Comparison of ENCODE assay signal across 8 cellular contexts in genomic region chr7:151115121-151115835, GRCh38. TPM values are rescaled to one million over a fixed set of nuclear protein-coding genes. Genes with fewer than 3 reads are reported as not detected.
DNase-seq lines count a peak whose midpoint lies in the region; ATAC-seq and TF ChIP-seq lines count a peak whose summit lies in the region.

No MANE protein-coding gene starts in this region.

- POLR2A ChIA-PET in activated CD8-positive, alpha-beta T cell treated with anti-CD3 and anti-CD28 coated beads for 36 hours (lab: Charles Lee), result no interaction called here

- peak; percentile 69 for ATAC-seq in activated CD8-positive, alpha-beta T cell treated with anti-CD3 and anti-CD28 coated beads for 36 hours
- ATAC-seq in HG03280 (IDR thresholded peaks at IDR 0.05; ENCODE audit: unreplicated experiment), result no peak

- peaks cover 17% of the 10 kb centered on the region for H3K27me3 Mint-ChIP-seq in activated CD8-positive, alpha-beta T cell treated with anti-CD3 and anti-CD28 coated beads for 36 hours

- H3K27ac Mint-ChIP-seq in activated CD8-positive, alpha-beta T cell treated with anti-CD3 and anti-CD28 coated beads for 36 hours, result no peak overlapping the region

- in situ Hi-C loops in GM13976 (cut with MboI; ENCODE audit: low sequenced_read_pairs, unreplicated experiment), result no loop called here

- peak; percentile 71 for DNase-seq in GM13976 (ENCODE audit: low spot score)
- peak; percentile 48 for DNase-seq in activated CD8-positive, alpha-beta T cell treated with anti-CD3 and anti-CD28 coated beads for 36 hours
- peak; percentile 9 for DNase-seq in glomerular visceral epithelial cell (ENCODE audit: extremely low spot score)
- peak; percentile 12 to 36 for DNase-seq in stimulated activated CD4-positive, alpha-beta T cell treated with anti-CD3 and anti-CD28 coated beads, Interleukin-15, amount 100 ng/mL, for 1 hour (ENCODE audit: low read depth in 1 of 2, low spot score in 1 of 2)
- DNase-seq in DMS 273 treated with DMSO at 0.1 percent for 48 hours (lab: John Stamatoyannopoulos, UW), result no peak
- no peak for DNase-seq in middle frontal gyrus (ENCODE audit: extremely low spot score, low spot score)
- DNase-seq in NK-92 treated with Interleukin-12 subunit alpha and Interleukin-12 subunit beta, amount 100 ng/mL, for 24 hours (lab: John Stamatoyannopoulos, UW), result no peak

- intact Hi-C loops in activated CD8-positive, alpha-beta T cell treated with anti-CD3 and anti-CD28 coated beads for 36 hours (cut with micrococcal nuclease), result loop anchor here (10.0 kb wide), 1 partner anchor 190 kb away; no protein-coding TSS in a partner anchor

- CTCF ChIA-PET in activated CD8-positive, alpha-beta T cell treated with anti-CD3 and anti-CD28 coated beads for 36 hours (lab: Charles Lee), result interaction anchor here (0.6 to 4.9 kb wide), 10 partner anchors 9 to 345 kb away, joined by 3 to 38 read pairs (median 4); partner anchors contain the start of genes ABCB8 and TMUB1

- peak overlapping the region; percentile 58 for H3K4me3 Mint-ChIP-seq in activated CD8-positive, alpha-beta T cell treated with anti-CD3 and anti-CD28 coated beads for 36 hours

- peaks cover 11% of the 10 kb centered on the region for H3K4me1 Mint-ChIP-seq in activated CD8-positive, alpha-beta T cell treated with anti-CD3 and anti-CD28 coated beads for 36 hours (ENCODE audit: low read depth)

- TF ChIP-seq CTCF in GM13976 (IDR thresholded peaks at IDR 0.05; ENCODE audit: borderline replicate concordance, control extremely low read depth, extremely low read depth, insufficient read depth, missing control alignments), result no peak
- no peak for TF ChIP-seq CTCF in activated CD8-positive, alpha-beta T cell treated with anti-CD3 and anti-CD28 coated beads for 36 hours (IDR thresholded peaks at IDR 0.05)

- H3K36me3 Mint-ChIP-seq in activated CD8-positive, alpha-beta T cell treated with anti-CD3 and anti-CD28 coated beads for 36 hours (ENCODE audit: low read depth), result no peaks in the 10 kb centered on the region

- H3K9me3 Mint-ChIP-seq in activated CD8-positive, alpha-beta T cell treated with anti-CD3 and anti-CD28 coated beads for 36 hours, result no peaks in the 10 kb centered on the region

RNA-seq across cellular contexts. Expression of gene AGAP3, which starts 29.0 kb away (rescaled TPM):
- 10 to 100 TPM; 20.6 to 22.0 TPM for total RNA-seq in activated CD8-positive, alpha-beta T cell treated with anti-CD3 and anti-CD28 coated beads for 36 hours

RNA-seq across cellular contexts. Expression of gene TMUB1, which starts 32.0 kb away (rescaled TPM):
- 10 to 100 TPM; 59.7 to 64.2 TPM for total RNA-seq in activated CD8-positive, alpha-beta T cell treated with anti-CD3 and anti-CD28 coated beads for 36 hours

RNA-seq across cellular contexts. Expression of gene FASTK, which starts 34.7 kb away (rescaled TPM):
- 10 to 100 TPM; 54.0 to 59.4 TPM for total RNA-seq in activated CD8-positive, alpha-beta T cell treated with anti-CD3 and anti-CD28 coated beads for 36 hours

RNA-seq across cellular contexts. Expression of gene GBX1, which starts 52.2 kb away (rescaled TPM):
- total RNA-seq in activated CD8-positive, alpha-beta T cell treated with anti-CD3 and anti-CD28 coated beads for 36 hours, result not detected

RNA-seq across cellular contexts. Expression of gene SLC4A2, which starts 55.9 kb away (rescaled TPM):
- 10 to 100 TPM; 42.7 to 46.1 TPM for total RNA-seq in activated CD8-positive, alpha-beta T cell treated with anti-CD3 and anti-CD28 coated beads for 36 hours

Comparison
In these comparisons a context has a peak if more than half of its experiments do, and no peak if none do; other contexts are left out.
1. DNase-seq: peak in GM13976 (single experiment), activated CD8-positive, alpha-beta T cell treated with anti-CD3 and anti-CD28 coated beads for 36 hours (single experiment), glomerular visceral epithelial cell (single experiment) and stimulated activated CD4-positive, alpha-beta T cell treated with anti-CD3 and anti-CD28 coated beads, Interleukin-15, amount 100 ng/mL, for 1 hour (2 of 2); none in DMS 273 treated with DMSO at 0.1 percent for 48 hours (single experiment), middle frontal gyrus (single experiment) and NK-92 treated with Interleukin-12 subunit alpha and Interleukin-12 subunit beta, amount 100 ng/mL, for 24 hours (single experiment).